28 cellular contexts compared by ENCODE assay signal in genomic region chr6:38171997-38172738, GRCh38.
"Had no signal": no experiment of that assay in that cellular context is flagged by ENCODE, and none has a peak within 500 bp of the region (broad histone marks: within the 10 kb centered on the region; RNA-seq: fewer than 3 reads in every experiment).

No MANE protein-coding gene starts in this region.

- H3K27ac Mint-ChIP-seq: activated CD4-positive, alpha-beta T cell treated with anti-CD3 and anti-CD28 coated beads, Interleukin-2, amount 10 ng/mL, durations not matched to agents 24 days and 14 days; activated CD8-positive, alpha-beta memory T cell treated with anti-CD3 and anti-CD28 coated beads, Interleukin-2, amount 10 ng/mL, durations not matched to agents 7 days and 5 days; activated CD8-positive, alpha-beta T cell treated with anti-CD3 and anti-CD28 coated beads for 36 hours; activated naive CD8-positive, alpha-beta T cell; nephron; T-helper 17 cell had no signal

- H3K36me3 ChIP-seq: adrenal gland, thyroid gland had no signal

- H3K4me1 ChIP-seq: adrenal gland, ascending aorta, esophagus muscularis mucosa, parathyroid adenoma, upper lobe of right lung had no signal

- H3K4me3 Mint-ChIP-seq: activated CD4-positive, alpha-beta T cell treated with anti-CD3 and anti-CD28 coated beads, Interleukin-2, amount 10 ng/mL, durations not matched to agents 24 days and 14 days; activated CD8-positive, alpha-beta memory T cell treated with anti-CD3 and anti-CD28 coated beads, Interleukin-2, amount 10 ng/mL, durations not matched to agents 7 days and 5 days; activated CD8-positive, alpha-beta T cell treated with anti-CD3 and anti-CD28 coated beads for 36 hours; activated naive CD8-positive, alpha-beta T cell; nephron; T-helper 17 cell had no signal

- H3K9me3 Mint-ChIP-seq: activated CD4-positive, alpha-beta T cell treated with anti-CD3 and anti-CD28 coated beads, Interleukin-2, amount 10 ng/mL, durations not matched to agents 24 days and 14 days; activated CD8-positive, alpha-beta T cell treated with anti-CD3 and anti-CD28 coated beads for 36 hours; nephron had no signal

- H3K79me2 ChIP-seq: parathyroid adenoma had no signal

- DNase-seq: activated CD4-positive, alpha-beta T cell treated with anti-CD3 and anti-CD28 coated beads, Interleukin-2, amount 10 ng/mL, durations not matched to agents 24 days and 14 days; activated CD4-positive, CD25-positive, alpha-beta regulatory T cell; activated CD8-positive, alpha-beta memory T cell treated with anti-CD3 and anti-CD28 coated beads, Interleukin-2, amount 10 ng/mL, durations not matched to agents 7 days and 5 days; activated CD8-positive, alpha-beta T cell treated with anti-CD3 and anti-CD28 coated beads for 36 hours; activated T-cell treated with anti-CD3 and anti-CD28 coated beads for 4 hours; adrenal gland; central memory CD4-positive, alpha-beta T cell; effector memory CD4-positive, alpha-beta T cell; hippocampal formation; kidney glomerular epithelial cell; left ventricle myocardium inferior; midbrain; nucleus accumbens; stimulated activated CD4-positive, alpha-beta T cell treated with anti-CD3 and anti-CD28 coated beads, Interleukin-2, amount 100 ng/mL, for 48 hours; stimulated activated CD8-positive, alpha-beta memory T cell treated with anti-CD3 and anti-CD28 coated beads, Interleukin-4, amount 100 ng/mL, for 48 hours; stimulated activated naive CD4-positive, alpha-beta T cell treated with Interleukin-2 at 50 U/mL for 16 hours; substantia nigra; SW 1271; T-helper 17 cell; thyroid gland; upper lobe of right lung had no signal

- H3K36me3 Mint-ChIP-seq: activated CD8-positive, alpha-beta memory T cell treated with anti-CD3 and anti-CD28 coated beads, Interleukin-2, amount 10 ng/mL, durations not matched to agents 7 days and 5 days had no signal

- H3K27me3 ChIP-seq: adrenal gland, ascending aorta, esophagus muscularis mucosa, thyroid gland, upper lobe of right lung had no signal

- H2AFZ ChIP-seq: parathyroid adenoma had no signal

- H3K9me3 ChIP-seq: adrenal gland, ascending aorta, esophagus muscularis mucosa, left ventricle myocardium inferior, thyroid gland, upper lobe of right lung had no signal

- ATAC-seq: activated CD8-positive, alpha-beta memory T cell treated with anti-CD3 and anti-CD28 coated beads, Interleukin-2, amount 10 ng/mL, durations not matched to agents 7 days and 5 days; activated CD8-positive, alpha-beta T cell treated with anti-CD3 and anti-CD28 coated beads for 36 hours; T-helper 17 cell; upper lobe of right lung had no signal

- H3K4me1 Mint-ChIP-seq: activated CD4-positive, alpha-beta T cell treated with anti-CD3 and anti-CD28 coated beads, Interleukin-2, amount 10 ng/mL, durations not matched to agents 24 days and 14 days; activated CD8-positive, alpha-beta memory T cell treated with anti-CD3 and anti-CD28 coated beads, Interleukin-2, amount 10 ng/mL, durations not matched to agents 7 days and 5 days had no signal

- FAIRE-seq: colon, frontal cortex had no signal

- H3K27me3 Mint-ChIP-seq: activated CD4-positive, alpha-beta T cell treated with anti-CD3 and anti-CD28 coated beads, Interleukin-2, amount 10 ng/mL, durations not matched to agents 24 days and 14 days; activated CD8-positive, alpha-beta memory T cell treated with anti-CD3 and anti-CD28 coated beads, Interleukin-2, amount 10 ng/mL, durations not matched to agents 7 days and 5 days; activated CD8-positive, alpha-beta T cell treated with anti-CD3 and anti-CD28 coated beads for 36 hours; activated naive CD8-positive, alpha-beta T cell; T-helper 17 cell had no signal

- H3K27ac ChIP-seq: adrenal gland, ascending aorta, esophagus muscularis mucosa, left ventricle myocardium inferior, parathyroid adenoma, thyroid gland, upper lobe of right lung had no signal

- H3K9ac ChIP-seq: parathyroid adenoma had no signal

- H3K4me3 ChIP-seq: adrenal gland, ascending aorta, esophagus muscularis mucosa, left ventricle myocardium inferior, thyroid gland, upper lobe of right lung had no signal
